In the genomic region with DNA sequence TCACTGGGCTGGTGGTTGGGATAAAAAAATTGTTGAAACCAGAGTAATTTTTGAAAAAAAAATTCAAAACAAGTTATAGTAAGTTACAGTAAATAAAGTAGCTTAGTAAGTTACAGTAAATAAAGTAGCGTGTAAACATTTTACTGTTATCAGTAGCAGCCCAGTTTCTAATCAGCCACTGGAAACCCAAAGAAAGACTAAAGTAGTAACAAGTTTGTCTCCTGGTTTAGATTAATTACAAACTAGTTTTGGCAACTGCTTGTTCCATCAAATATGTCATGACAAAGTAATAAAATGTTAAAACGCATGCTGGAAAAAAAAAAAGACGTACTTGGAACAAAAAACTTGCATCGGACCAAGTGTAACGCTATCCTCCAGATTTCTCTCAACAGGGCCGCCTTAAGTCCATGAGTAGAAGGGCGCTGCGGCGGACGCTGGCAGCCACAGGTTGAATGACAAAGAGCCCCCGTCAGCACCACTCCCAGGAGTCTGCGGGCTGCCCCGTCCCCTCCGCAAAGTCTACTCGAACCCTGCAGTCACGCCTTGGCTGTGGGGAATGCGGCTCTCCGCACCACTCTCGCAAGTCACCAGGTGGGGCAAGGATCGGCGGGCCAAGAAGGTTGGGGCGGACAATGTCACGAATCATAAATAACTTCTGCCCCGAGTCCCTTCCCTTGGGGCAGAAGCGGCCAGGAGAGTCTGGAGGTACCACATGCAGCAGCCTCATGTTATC, we compare ENCODE assay signal across 8 cellular contexts. TPM values are rescaled to one million over a fixed set of nuclear protein-coding genes. Genes with fewer than 3 reads are reported as not detected.
DNase-seq lines count a peak whose midpoint lies in the region; ATAC-seq and TF ChIP-seq lines count a peak whose summit lies in the region.

No MANE protein-coding gene starts in this region.

- peak overlapping the region; percentile 87 for H3K27ac ChIP-seq in RWPE2 (ENCODE audit: poor library complexity, severe bottlenecking)
- H3K27ac ChIP-seq in tibial nerve: peak overlapping the region; percentile 80 to 93 (median 91)

- peaks cover 29% of the 10 kb centered on the region for H3K4me1 ChIP-seq in RWPE2 (ENCODE audit: insufficient read depth, poor library complexity, severe bottlenecking)
- H3K4me1 ChIP-seq in tibial nerve: peaks cover 0 to 38% (median 11%) of the 10 kb centered on the region in 4 donors

- no peak for TF ChIP-seq POLR2A in tibial nerve (IDR thresholded peaks at IDR 0.05)

- TF ChIP-seq CTCF in RWPE2 (IDR thresholded peaks at IDR 0.05; ENCODE audit: poor library complexity, severe bottlenecking): no peak
- TF ChIP-seq CTCF in tibial nerve (IDR thresholded peaks at IDR 0.05): no peak

- ATAC-seq in GM21381 (IDR thresholded peaks at IDR 0.05; ENCODE audit: unreplicated experiment) (peak; percentile 15), RWPE2 (ENCODE audit: low read depth) (peak; percentile 45)

- H3K27me3 ChIP-seq in RWPE2 (ENCODE audit: insufficient read depth, poor library complexity, severe bottlenecking) (no peaks in the 10 kb centered on the region), tibial nerve (no peaks in the 10 kb centered on the region)

- DNase-seq in DMS 273 (lab: John Stamatoyannopoulos, UW; ENCODE audit: unreplicated experiment): peak; percentile 89
- peak in 58 of 76 experiments; percentile 21 to 70 (median 51) for DNase-seq in HUDEP-2 (lab: John Stamatoyannopoulos, UW; ENCODE audit: unreplicated experiment in 76 of 76)
- peak; percentile 63 for DNase-seq in RWPE2 (ENCODE audit: low spot score)
- peak; percentile 43 for DNase-seq in activated gamma-delta T cell treated with Interleukin-2 at 50 U/mL for 16 hours
- DNase-seq in germinal center (ENCODE audit: low spot score): peak; percentile 55
- peak; percentile 32 for DNase-seq in occipital lobe (lab: John Stamatoyannopoulos, UW)
- peak in 1 of 2 donors; percentile 7 for DNase-seq in tibial nerve (ENCODE audit: low spot score in 2 of 2)

- peaks cover 43% of the 10 kb centered on the region for H3K36me3 ChIP-seq in RWPE2 (ENCODE audit: low read depth)
- no peaks in the 10 kb centered on the region for H3K36me3 ChIP-seq in tibial nerve

- TF ChIP-seq EP300 in tibial nerve (IDR thresholded peaks at IDR 0.05): no peak

- 2 to 5% methylated on average over 25 of the region's 25 CpGs for WGBS in tibial nerve, 2 donors

- peak overlapping the region; percentile 62 for H3K4me3 ChIP-seq in RWPE2 (ENCODE audit: severe bottlenecking)
- H3K4me3 ChIP-seq in tibial nerve: peak overlapping the region; percentile 61 to 73 (median 72)

- H3K9me3 ChIP-seq in RWPE2 (ENCODE audit: severe bottlenecking) (no peaks in the 10 kb centered on the region), tibial nerve (no peaks in the 10 kb centered on the region)

RNA-seq across cellular contexts. Expression of a gene that starts 0.9 kb away (rescaled TPM):
- total RNA-seq in occipital lobe: 82.2 TPM
- 10 to 100 TPM; 13.1 to 20.7 (median 15.7) TPM for total RNA-seq in tibial nerve
